ENCODE assay signal across 22 cellular contexts in genomic region chr2:191512202-191512601, GRCh38.
"Had no signal": no experiment of that assay in that cellular context is flagged by ENCODE, and none has a peak within 500 bp of the region (broad histone marks: within the 10 kb centered on the region; RNA-seq: fewer than 3 reads in every experiment).

No MANE protein-coding gene starts in this region.

- H3K4me1 ChIP-seq: esophagus squamous epithelium, pancreas, right lobe of liver, spleen, tibial artery, upper lobe of left lung had no signal

- H3K27me3 ChIP-seq: esophagus squamous epithelium, gastroesophageal sphincter, pancreas, right lobe of liver, spleen, tibial artery, upper lobe of left lung had no signal

- H3K9me3 ChIP-seq: esophagus squamous epithelium, gastroesophageal sphincter, mucosa of descending colon, pancreas, right lobe of liver, tibial artery had no signal

- H3K4me3 ChIP-seq: esophagus squamous epithelium, gastroesophageal sphincter, mucosa of descending colon, pancreas, right lobe of liver, spleen, tibial artery, upper lobe of left lung had no signal

- DNase-seq: effector memory CD8-positive, alpha-beta T cell; esophagus squamous epithelium; foreskin fibroblast; kidney; left cardiac atrium; left ventricle myocardium superior; mammary epithelial cell; mucosa of descending colon; naive thymus-derived CD8-positive, alpha-beta T cell; occipital lobe; pancreas; right lobe of liver; spleen; stimulated activated CD4-positive, alpha-beta T cell treated with anti-CD3 and anti-CD28 coated beads, Interleukin-15, amount 100 ng/mL, for 24 hours; stimulated activated CD4-positive, alpha-beta T cell treated with anti-CD3 and anti-CD28 coated beads, Interleukin-1b, Interleukin-23, amount 100 ng/mL, for 48 hours; stimulated activated CD4-positive, alpha-beta T cell treated with anti-CD3 and anti-CD28 coated beads, Interleukin-4, amount 100 ng/mL, for 24 hours; tibial artery had no signal

- H3K27ac Mint-ChIP-seq: effector memory CD8-positive, alpha-beta T cell; naive thymus-derived CD8-positive, alpha-beta T cell; progenitor cell of endocrine pancreas; stimulated activated memory B cell treated with anti-CD40 and anti-IgM and Interleukin-4, amounts not matched to agents 10 μg/mL and 1 μg/mL and 100 μg/mL, for 72 hours; stimulated activated naive CD8-positive, alpha-beta T cell treated with anti-CD3 and anti-CD28 coated beads, Interleukin-15, Interleukin-2, amounts not matched to agents 100 ng/mL and 50 ng/mL, for 24 hours had no signal

- ATAC-seq: effector memory CD8-positive, alpha-beta T cell; gastroesophageal sphincter; left cardiac atrium; left ventricle myocardium superior; mucosa of descending colon; naive thymus-derived CD8-positive, alpha-beta T cell; pancreas; right lobe of liver; stimulated activated memory B cell treated with anti-CD40 and anti-IgM and Interleukin-4, amounts not matched to agents 10 μg/mL and 1 μg/mL and 100 μg/mL, for 72 hours had no signal

- H3K36me3 Mint-ChIP-seq: naive thymus-derived CD8-positive, alpha-beta T cell; stimulated activated memory B cell treated with anti-CD40 and anti-IgM and Interleukin-4, amounts not matched to agents 10 μg/mL and 1 μg/mL and 100 μg/mL, for 72 hours had no signal

- H3K36me3 ChIP-seq: esophagus squamous epithelium, gastroesophageal sphincter, pancreas, right lobe of liver, spleen, tibial artery, upper lobe of left lung had no signal

- H3K4me1 Mint-ChIP-seq: naive thymus-derived CD8-positive, alpha-beta T cell; stimulated activated memory B cell treated with anti-CD40 and anti-IgM and Interleukin-4, amounts not matched to agents 10 μg/mL and 1 μg/mL and 100 μg/mL, for 72 hours had no signal

- H3K27me3 Mint-ChIP-seq: progenitor cell of endocrine pancreas had no signal

- H3K27ac ChIP-seq: esophagus squamous epithelium, gastroesophageal sphincter, pancreas, right lobe of liver, spleen, tibial artery had no signal

- H3K4me3 Mint-ChIP-seq: effector memory CD8-positive, alpha-beta T cell; naive thymus-derived CD8-positive, alpha-beta T cell; stimulated activated memory B cell treated with anti-CD40 and anti-IgM and Interleukin-4, amounts not matched to agents 10 μg/mL and 1 μg/mL and 100 μg/mL, for 72 hours; stimulated activated naive CD8-positive, alpha-beta T cell treated with anti-CD3 and anti-CD28 coated beads, Interleukin-15, Interleukin-2, amounts not matched to agents 100 ng/mL and 50 ng/mL, for 24 hours had no signal
